Comparison of ENCODE assay signal across 1 cellular context in genomic region chr3:63565220-63565619, GRCh38.
TF ChIP-seq lines count a peak whose summit lies in the region.

No MANE protein-coding gene starts in this region.

TF ChIP-seq in GM12878, 131 proteins besides CTCF, POLR2A, EP300 and RAD21 (continued from another document):
- no peak for TF ChIP-seq PRDM15 (CRISPR knock-in tag; IDR thresholded peaks at IDR 0.05)
- no peak for TF ChIP-seq GATAD2B (conservative IDR thresholded peaks at IDR 0.05; ENCODE audit: low read depth)
- no peak for TF ChIP-seq BCL3 (IDR thresholded peaks at IDR 0.05; ENCODE audit: borderline replicate concordance, insufficient read depth, low read depth, low read length, poor library complexity, severe bottlenecking)
- no peak for TF ChIP-seq RELB (IDR thresholded peaks at IDR 0.05; ENCODE audit: low read depth)
TF ChIP-seq in GM12878: peak in this region for 0.
